16 cellular contexts compared by ENCODE assay signal in genomic region chr7:34158754-34159153, GRCh38.
DNase-seq lines count a peak whose midpoint lies in the region; ATAC-seq and TF ChIP-seq lines count a peak whose summit lies in the region.
"Had no signal": no experiment of that assay in that cellular context is flagged by ENCODE, and none has a peak within 500 bp of the region (broad histone marks: within the 10 kb centered on the region; RNA-seq: fewer than 3 reads in every experiment).

No MANE protein-coding gene starts in this region.

- H3K27ac Mint-ChIP-seq in HFFc6: peak overlapping the region; percentile 46
- H3K27ac Mint-ChIP-seq: brain; CD4-positive, CD25-positive, alpha-beta regulatory T cell had no signal

- DNase-seq in AG04449 (ENCODE audit: low read depth, low spot score): no peak
- no peak for DNase-seq in HFFc6
- DNase-seq in left lobe of liver (ENCODE audit: low spot score): no peak
- no peak for DNase-seq in sigmoid colon
- DNase-seq in hypothalamus (lab: John Stamatoyannopoulos, UW): no peak
- DNase-seq in anterior cingulate cortex (lab: John Stamatoyannopoulos, UW): no peak
- DNase-seq: activated CD8-positive, alpha-beta memory T cell treated with anti-CD3 and anti-CD28 coated beads, Interleukin-2, amount 50 U/mL, for 48 hours; CD4-positive, CD25-positive, alpha-beta regulatory T cell; left lung; NCI-H2227 treated with DMSO at 0.1 percent for 48 hours; T-helper 2 cell; upper lobe of left lung had no signal

- ATAC-seq in left lobe of liver (peak; percentile 71), GM21825 (IDR thresholded peaks at IDR 0.05; ENCODE audit: unreplicated experiment) (no peak)
- ATAC-seq: GM12878, left lung had no signal

- intact Hi-C loops in sigmoid colon (cut with DNase I): no loop called here

- H3K27me3 ChIP-seq in sigmoid colon: no peaks in the 10 kb centered on the region
- H3K27me3 ChIP-seq: left lung, upper lobe of left lung had no signal

- no peak for TF ChIP-seq POLR2A in sigmoid colon (IDR thresholded peaks at IDR 0.05)

- no peaks in the 10 kb centered on the region; the same call in 1 of the 2 replicates for H3K27me3 Mint-ChIP-seq in HFFc6 (ENCODE audit: insufficient read depth)
- H3K27me3 Mint-ChIP-seq: CD4-positive, CD25-positive, alpha-beta regulatory T cell had no signal

- H3K4me3 ChIP-seq in AG04449 (ENCODE audit: low read depth, low read length): no peak overlapping the region
- no peak overlapping the region for H3K4me3 ChIP-seq in sigmoid colon
- H3K4me3 ChIP-seq: GM12878, left lung, upper lobe of left lung had no signal

- no peaks in the 10 kb centered on the region for H3K36me3 ChIP-seq in sigmoid colon
- H3K36me3 ChIP-seq: left lung, upper lobe of left lung had no signal

- peak overlapping the region; percentile 38 for H3K27ac ChIP-seq in angular gyrus (ENCODE audit: low read depth, low read length)
- H3K27ac ChIP-seq in sigmoid colon: peak overlapping the region in 1 of 4 donors; percentile 57
- H3K27ac ChIP-seq: left lung had no signal

- no peaks in the 10 kb centered on the region for H3K9me3 Mint-ChIP-seq in HFFc6

- WGBS in sigmoid colon, 2 donors: 59 to 60% methylated on average over 7 of the region's 7 CpGs

- peaks cover 69% of the 10 kb centered on the region for H3K4me1 Mint-ChIP-seq in HFFc6 (ENCODE audit: low read depth)
- H3K4me1 Mint-ChIP-seq: CD4-positive, CD25-positive, alpha-beta regulatory T cell had no signal

- H3K36me3 Mint-ChIP-seq in HFFc6 (ENCODE audit: low read depth): peaks cover 8% of the 10 kb centered on the region
- H3K36me3 Mint-ChIP-seq: brain; CD4-positive, CD25-positive, alpha-beta regulatory T cell had no signal

- CTCF ChIA-PET in AG04449 (lab: Yijun Ruan, JAX): interaction anchor here (1.1 to 9.5 kb wide), 4 partner anchors 18 to 161 kb away, joined by 3 to 104 read pairs (median 7); no protein-coding TSS in a partner anchor

- H3K9me3 ChIP-seq in sigmoid colon: no peaks in the 10 kb centered on the region
- H3K9me3 ChIP-seq: left lung, upper lobe of left lung had no signal

- POLR2A ChIA-PET in AG04449 (lab: Yijun Ruan, JAX): no interaction called here

- TF ChIP-seq CTCF in AG04449 (IDR thresholded peaks at IDR 0.05; ENCODE audit: insufficient read depth, low read length, missing control alignments) (peak; percentile 3), HFFc6 (IDR thresholded peaks at IDR 0.05) (peak; percentile 34; the same call in 1 of the 2 replicates), sigmoid colon (IDR thresholded peaks at IDR 0.05) (no peak)

- no peaks in the 10 kb centered on the region for H3K4me1 ChIP-seq in sigmoid colon
- H3K4me1 ChIP-seq: left lung, upper lobe of left lung had no signal

- H3K4me3 Mint-ChIP-seq in HFFc6: no peak overlapping the region
- H3K4me3 Mint-ChIP-seq: brain; CD4-positive, CD25-positive, alpha-beta regulatory T cell had no signal

- no peak for TF ChIP-seq EP300 in sigmoid colon (IDR thresholded peaks at IDR 0.05)

Comparison
In these comparisons a context has a peak if more than half of its experiments do, and no peak if none do; other contexts are left out.
1. CTCF ChIP-seq: peak in AG04449 (single experiment) and HFFc6 (single experiment); none in sigmoid colon (0 of 4).